Comparison of ENCODE assay signal across 15 cellular contexts in genomic region chr13:39777021-39777420, GRCh38.
DNase-seq lines count a peak whose midpoint lies in the region; ATAC-seq lines count a peak whose summit lies in the region.
"Had no signal": no experiment of that assay in that cellular context is flagged by ENCODE, and none has a peak within 500 bp of the region (broad histone marks: within the 10 kb centered on the region; RNA-seq: fewer than 3 reads in every experiment).

No MANE protein-coding gene starts in this region.

- no peaks in the 10 kb centered on the region for H3K27me3 Mint-ChIP-seq in activated naive CD4-positive, alpha-beta T cell treated with anti-CD3 and anti-CD28 coated beads, Interleukin-2, amount 50 U/mL, for 24 hours
- H3K27me3 Mint-ChIP-seq in activated naive CD8-positive, alpha-beta T cell treated with anti-CD3 and anti-CD28 coated beads, Interleukin-2, amount 50 U/mL, for 24 hours = no peaks in the 10 kb centered on the region
- H3K27me3 Mint-ChIP-seq: effector memory CD8-positive, alpha-beta T cell had no signal

- H3K36me3 ChIP-seq in rectal smooth muscle tissue (ENCODE audit: control insufficient read depth, insufficient read depth, low read length) = no peaks in the 10 kb centered on the region
- H3K36me3 ChIP-seq: neutrophil had no signal

- H3K27ac ChIP-seq in rectal smooth muscle tissue (ENCODE audit: low read depth, low read length) = peak overlapping the region; percentile 15
- H3K27ac ChIP-seq: body of pancreas, KMS-11, neutrophil, SK-N-MC, VCaP had no signal

- H3K4me3 Mint-ChIP-seq in activated naive CD4-positive, alpha-beta T cell treated with anti-CD3 and anti-CD28 coated beads, Interleukin-2, amount 50 U/mL, for 24 hours = peak overlapping the region; percentile 65
- no peak overlapping the region for H3K4me3 Mint-ChIP-seq in activated naive CD8-positive, alpha-beta T cell treated with anti-CD3 and anti-CD28 coated beads, Interleukin-2, amount 50 U/mL, for 24 hours
- H3K4me3 Mint-ChIP-seq: effector memory CD8-positive, alpha-beta T cell; H9 had no signal

- H3K27me3 ChIP-seq in rectal smooth muscle tissue (ENCODE audit: control insufficient read depth, insufficient read depth, low read length) = no peaks in the 10 kb centered on the region
- H3K27me3 ChIP-seq: body of pancreas, neutrophil had no signal

- peaks cover 2% of the 10 kb centered on the region for H3K4me1 ChIP-seq in rectal smooth muscle tissue (ENCODE audit: control insufficient read depth, insufficient read depth, low read length)
- H3K4me1 ChIP-seq: body of pancreas had no signal

- H3K9ac ChIP-seq in rectal smooth muscle tissue (ENCODE audit: low read length) = no peak overlapping the region
- H3K9ac ChIP-seq: KMS-11 had no signal

- DNase-seq in activated naive CD4-positive, alpha-beta T cell treated with anti-CD3 and anti-CD28 coated beads, Interleukin-2, amount 50 U/mL, for 16 hours = no peak
- DNase-seq in activated naive CD8-positive, alpha-beta T cell treated with anti-CD3 and anti-CD28 coated beads, Interleukin-2, amount 50 U/mL, for 24 hours = no peak
- no peak for DNase-seq in GM03348 (ENCODE audit: low spot score)
- no peak for DNase-seq in activated CD8-positive, alpha-beta memory T cell treated with anti-CD3 and anti-CD28 coated beads, Interleukin-2, amount 50 U/mL, for 4 hours
- DNase-seq: body of pancreas; effector memory CD8-positive, alpha-beta T cell; H9 had no signal

- peaks cover 49% of the 10 kb centered on the region for H3K4me1 Mint-ChIP-seq in activated naive CD4-positive, alpha-beta T cell treated with anti-CD3 and anti-CD28 coated beads, Interleukin-2, amount 50 U/mL, for 24 hours
- peaks cover 64% of the 10 kb centered on the region for H3K4me1 Mint-ChIP-seq in activated naive CD8-positive, alpha-beta T cell treated with anti-CD3 and anti-CD28 coated beads, Interleukin-2, amount 50 U/mL, for 24 hours

- H3K27ac Mint-ChIP-seq in activated naive CD4-positive, alpha-beta T cell treated with anti-CD3 and anti-CD28 coated beads, Interleukin-2, amount 50 U/mL, for 24 hours = peak overlapping the region; percentile 98
- peak overlapping the region; percentile 97 for H3K27ac Mint-ChIP-seq in activated naive CD8-positive, alpha-beta T cell treated with anti-CD3 and anti-CD28 coated beads, Interleukin-2, amount 50 U/mL, for 24 hours
- H3K27ac Mint-ChIP-seq: H9 had no signal

- H3K9me3 Mint-ChIP-seq in activated naive CD4-positive, alpha-beta T cell treated with anti-CD3 and anti-CD28 coated beads, Interleukin-2, amount 50 U/mL, for 24 hours = peaks cover 8% of the 10 kb centered on the region
- peaks cover 23% of the 10 kb centered on the region for H3K9me3 Mint-ChIP-seq in activated naive CD8-positive, alpha-beta T cell treated with anti-CD3 and anti-CD28 coated beads, Interleukin-2, amount 50 U/mL, for 24 hours
- H3K9me3 Mint-ChIP-seq: effector memory CD8-positive, alpha-beta T cell; H9 had no signal

- H3K36me3 Mint-ChIP-seq in activated naive CD4-positive, alpha-beta T cell treated with anti-CD3 and anti-CD28 coated beads, Interleukin-2, amount 50 U/mL, for 24 hours = peaks cover 6% of the 10 kb centered on the region
- H3K36me3 Mint-ChIP-seq in activated naive CD8-positive, alpha-beta T cell treated with anti-CD3 and anti-CD28 coated beads, Interleukin-2, amount 50 U/mL, for 24 hours (ENCODE audit: low read depth) = peaks cover 10% of the 10 kb centered on the region

- no peak overlapping the region for H3K4me3 ChIP-seq in rectal smooth muscle tissue (ENCODE audit: low read length)
- H3K4me3 ChIP-seq: body of pancreas, SK-N-MC had no signal

- ATAC-seq in GM21619 (IDR thresholded peaks at IDR 0.05; ENCODE audit: unreplicated experiment) (peak; percentile 14), GM18498 (IDR thresholded peaks at IDR 0.05; ENCODE audit: unreplicated experiment) (no peak)
- ATAC-seq in activated naive CD8-positive, alpha-beta T cell treated with anti-CD3 and anti-CD28 coated beads, Interleukin-2, amount 50 U/mL, for 24 hours = no peak
- ATAC-seq: body of pancreas had no signal
